Comparison of ENCODE assay signal across 8 cellular contexts in genomic region chr6:138287144-138287955, GRCh38.
DNase-seq lines count a peak whose midpoint lies in the region; ATAC-seq and TF ChIP-seq lines count a peak whose summit lies in the region.

No MANE protein-coding gene starts in this region.

- TF ChIP-seq CTCF in foreskin keratinocyte (conservative IDR thresholded peaks at IDR 0.05): peak; percentile 66

- peak; percentile 73 for DNase-seq in ELF-1 (ENCODE audit: low read depth, low spot score)
- DNase-seq in NCI-H345 treated with DMSO at 0.1 percent for 48 hours (lab: John Stamatoyannopoulos, UW; ENCODE audit: unreplicated experiment): peak; percentile 47
- peak; percentile 31 for DNase-seq in activated T-cell treated with anti-CD3 and anti-CD28 coated beads for 24 hours (ENCODE audit: low read depth)
- DNase-seq in foreskin keratinocyte: peak in 1 of 2 donors; percentile 54
- DNase-seq in stimulated activated CD4-positive, alpha-beta T cell treated with anti-CD3 and anti-CD28 coated beads, Interleukin-15, amount 100 ng/mL, for 24 hours: peak; percentile 64
- no peak for DNase-seq in MV-4-11 (lab: John Stamatoyannopoulos, UW)

- peaks cover 13% of the 10 kb centered on the region for H3K4me1 ChIP-seq in foreskin keratinocyte

- no peaks in the 10 kb centered on the region for H3K27me3 ChIP-seq in foreskin keratinocyte

- no peak overlapping the region for H3K27ac ChIP-seq in foreskin keratinocyte

- ATAC-seq in HG02571 (IDR thresholded peaks at IDR 0.05; ENCODE audit: unreplicated experiment) (peak; percentile 59), foreskin keratinocyte (peak; percentile 19), HG03571 (IDR thresholded peaks at IDR 0.05; ENCODE audit: unreplicated experiment) (no peak)
